Comparison of ENCODE assay signal across 20 cellular contexts in the genomic region with DNA sequence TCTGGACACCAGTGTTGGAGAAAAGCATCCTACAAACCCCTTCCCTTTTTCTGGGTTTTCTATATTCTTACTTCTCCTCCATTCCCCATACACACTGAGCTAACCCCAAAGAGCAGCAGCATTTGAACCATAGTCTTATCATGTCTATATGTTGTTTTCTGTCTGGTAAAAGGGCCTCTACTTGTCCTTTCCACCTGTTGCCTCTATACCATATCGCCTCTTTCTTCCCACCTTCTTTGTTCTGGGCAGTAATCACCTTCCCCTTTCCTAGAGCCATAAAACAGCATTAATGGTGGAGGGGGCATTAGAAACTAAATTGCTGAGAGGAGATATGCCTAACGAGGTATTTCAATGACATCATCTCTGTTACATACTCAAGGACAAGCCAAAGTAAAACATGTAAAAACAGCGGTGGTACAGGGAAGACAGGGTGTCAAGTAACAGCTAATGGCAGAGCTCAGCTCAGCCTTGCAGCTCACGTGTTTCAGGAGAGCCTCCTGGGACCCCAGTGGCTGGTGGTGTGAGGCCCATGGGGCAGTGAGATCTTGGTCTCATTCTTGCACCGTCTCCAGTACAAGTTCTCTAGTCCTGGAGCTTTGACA.
"Had no signal": no experiment of that assay in that cellular context is flagged by ENCODE, and none has a peak within 500 bp of the region (broad histone marks: within the 10 kb centered on the region; RNA-seq: fewer than 3 reads in every experiment).

No MANE protein-coding gene starts in this region.

- H3K9me3 ChIP-seq: tibial nerve, uterus had no signal

- H3K4me1 ChIP-seq: right atrium auricular region, tibial nerve, uterus had no signal

- H3K4me3 ChIP-seq: coronary artery, right atrium auricular region, skin epidermis, tibial nerve, uterus had no signal

- ATAC-seq: activated CD4-positive, CD25-positive, alpha-beta regulatory T cell treated with anti-CD3 and anti-CD28 coated beads, Interleukin-2, amount 50 U/mL, for 24 hours; esophagus mucosa; natural killer cell treated with Interleukin-12 subunit alpha and Interleukin-12 subunit beta and Interleukin-15 and Interleukin-18, amount 100 ng/mL, for 72 hours had no signal

- DNase-seq: activated CD4-positive, alpha-beta T cell treated with anti-CD3 and anti-CD28 coated beads, Interleukin-2, amount 50 U/mL, for 1 hour; activated CD8-positive, alpha-beta memory T cell treated with anti-CD3 and anti-CD28 coated beads for 24 hours; activated gamma-delta T cell treated with Interleukin-2 at 50 U/mL for 16 hours; activated naive CD8-positive, alpha-beta T cell treated with anti-CD3 and anti-CD28 coated beads for 36 hours; amygdala; central memory CD4-positive, alpha-beta T cell; hippocampal formation; kidney glomerular epithelial cell; mesenchymal stem cell; nucleus accumbens; stimulated activated CD4-positive, alpha-beta T cell treated with anti-CD3 and anti-CD28 coated beads, Interleukin-4, amount 100 ng/mL, for 24 hours; stimulated activated naive CD4-positive, alpha-beta T cell; uterus had no signal

- H3K27ac ChIP-seq: coronary artery, right atrium auricular region, skin epidermis, tibial nerve, uterus had no signal

- H3K36me3 ChIP-seq: right atrium auricular region, tibial nerve, uterus had no signal
